Comparison of ENCODE assay signal across 10 cellular contexts in genomic region chr15:77067691-77068367, GRCh38. TPM values are rescaled to one million over a fixed set of nuclear protein-coding genes. Genes with fewer than 3 reads are reported as not detected.
DNase-seq lines count a peak whose midpoint lies in the region; ATAC-seq and TF ChIP-seq lines count a peak whose summit lies in the region.
"Had no signal": no experiment of that assay in that cellular context is flagged by ENCODE, and none has a peak within 500 bp of the region (broad histone marks: within the 10 kb centered on the region; RNA-seq: fewer than 3 reads in every experiment).

No MANE protein-coding gene starts in this region.

- no peak for TF ChIP-seq CTCF in SK-N-SH (IDR thresholded peaks at IDR 0.05)

- peaks cover 76% of the 10 kb centered on the region for H3K79me2 ChIP-seq in SK-N-SH (ENCODE audit: insufficient read depth)

- intact Hi-C loops in left colon (cut with DNase I, micrococcal nuclease), result no loop called here

- TF ChIP-seq RAD21 in SK-N-SH (IDR thresholded peaks at IDR 0.05; ENCODE audit: low read length), result no peak

- peaks cover 15% of the 10 kb centered on the region for H3F3A ChIP-seq in SK-N-SH (replicated peaks; ENCODE audit: insufficient read depth)

- WGBS in SK-N-SH (ENCODE audit: low lambda C conversion rate), result 81% methylated on average over 3 of the region's 3 CpGs

- ATAC-seq in SK-N-SH treated with all-trans-retinoic acid at 6 μM for 48 hours, result no peak
- ATAC-seq in left colon, result peak; percentile 57
- no peak for ATAC-seq in GM21576 (IDR thresholded peaks at IDR 0.05; ENCODE audit: unreplicated experiment)

- peaks cover 71% of the 10 kb centered on the region for H4K20me1 ChIP-seq in SK-N-SH (ENCODE audit: insufficient read depth)

- H3K27me3 ChIP-seq in SK-N-SH (ENCODE audit: insufficient read depth), result no peaks in the 10 kb centered on the region
- H3K27me3 ChIP-seq in SJSA1 (replicated peaks), result no peaks in the 10 kb centered on the region
- no peaks in the 10 kb centered on the region for H3K27me3 ChIP-seq in subcutaneous abdominal adipose tissue (ENCODE audit: control insufficient read depth in 5 of 5, insufficient read depth in 4 of 5, low read length in 5 of 5)

- no peak overlapping the region for H2AFZ ChIP-seq in SK-N-SH (ENCODE audit: low read depth)

- no peak for TF ChIP-seq EP300 in SK-N-SH (IDR thresholded peaks at IDR 0.05; ENCODE audit: borderline replicate concordance in 1 of 2, low read depth in 1 of 2, low read length in 1 of 2)

- H3K36me3 ChIP-seq in SK-N-SH (replicated peaks in 1 of 2; ENCODE audit: control insufficient read depth in 1 of 2, insufficient read depth in 2 of 2, low read length in 1 of 2) (peaks cover 15 to 16% of the 10 kb centered on the region in 2 experiments), SJSA1 (peaks cover 23% of the 10 kb centered on the region), subcutaneous abdominal adipose tissue (ENCODE audit: control insufficient read depth in 5 of 5, insufficient read depth in 5 of 5, low read length in 5 of 5) (no peaks in the 10 kb centered on the region)

- no peaks in the 10 kb centered on the region for H3K9me2 ChIP-seq in SK-N-SH

- no peak overlapping the region; the same call in 1 of the 2 replicates for H3K9ac ChIP-seq in SK-N-SH
- H3K9ac ChIP-seq in subcutaneous abdominal adipose tissue (ENCODE audit: low read length in 5 of 5), result peak overlapping the region in 3 of 5 donors; percentile 11 to 53 (median 15)

- POLR2A ChIA-PET in SK-N-SH (lab: Yijun Ruan, JAX), result interaction anchor here (0.8 to 1.3 kb wide), 2 partner anchors 9 to 12 kb away, joined by 3 read pairs; no protein-coding TSS in a partner anchor

- H3K4me3 ChIP-seq in SK-N-SH (ENCODE audit: low read depth in 2 of 2, low read length in 1 of 2) (no peak overlapping the region), SJSA1 (no peak overlapping the region), subcutaneous abdominal adipose tissue (ENCODE audit: low read depth in 1 of 5, low read length in 5 of 5) (peak overlapping the region in 1 of 5 donors; percentile 16)

- CTCF ChIA-PET in SK-N-SH (lab: Yijun Ruan, JAX), result interaction anchor here (1.8 kb wide), 1 partner anchor 475 kb away, joined by 6 read pairs; no protein-coding TSS in a partner anchor

- DNase-seq in SK-N-SH (no peak), SJSA1 (ENCODE audit: low read depth in 1 of 2, low spot score in 2 of 2) (no peak), left colon (peak; percentile 29 to 55), kidney tubule cell (ENCODE audit: low spot score) (no peak), SIG-M5 treated with dmso at 0.1 percent for 504 hours (lab: John Stamatoyannopoulos, UW; ENCODE audit: unreplicated experiment) (no peak)
- DNase-seq: NCI-H1105; stimulated activated CD4-positive, alpha-beta T cell treated with anti-CD3 and anti-CD28 coated beads, Interleukin-12 subunit alpha, Interleukin-12 subunit beta, amount 100 ng/mL, for 4 hours had no signal

- H3K4me1 ChIP-seq in SK-N-SH (ENCODE audit: control insufficient read depth in 1 of 2, insufficient read depth in 2 of 2, low read depth in 1 of 2, low read length in 1 of 2) (peaks cover 14 to 21% of the 10 kb centered on the region in 2 experiments; a peak in 3 of 4 replicates), SJSA1 (replicated peaks) (peaks cover 45% of the 10 kb centered on the region), subcutaneous abdominal adipose tissue (ENCODE audit: control insufficient read depth in 5 of 5, insufficient read depth in 5 of 5, low read length in 5 of 5) (peaks cover 5 to 72% (median 67%) of the 10 kb centered on the region in 5 donors)

- peak overlapping the region in 1 of 2 experiments; percentile 31; a peak in 3 of 4 replicates for H3K27ac ChIP-seq in SK-N-SH (ENCODE audit: low read depth in 2 of 2, low read length in 1 of 2)
- peak overlapping the region; percentile 44 for H3K27ac ChIP-seq in SJSA1
- H3K27ac ChIP-seq in subcutaneous abdominal adipose tissue (ENCODE audit: low read depth, low read length), result peak overlapping the region; percentile 99

- no peaks in the 10 kb centered on the region for H3K9me3 ChIP-seq in SK-N-SH
- H3K9me3 ChIP-seq in SJSA1 (replicated peaks), result no peaks in the 10 kb centered on the region
- H3K9me3 ChIP-seq in subcutaneous abdominal adipose tissue (ENCODE audit: control insufficient read depth in 5 of 5, low read length in 5 of 5), result no peaks in the 10 kb centered on the region

- peak overlapping the region; percentile 15; the same call in 1 of the 2 replicates for H3K4me2 ChIP-seq in SK-N-SH

TF ChIP-seq in SK-N-SH, 30 proteins besides CTCF, POLR2A, EP300 and RAD21:
- TF ChIP-seq YY1 (IDR thresholded peaks at IDR 0.05; ENCODE audit: low read depth), result no peak
- no peak for TF ChIP-seq EZH2phosphoT487 (IDR thresholded peaks at IDR 0.05; ENCODE audit: borderline replicate concordance, low read depth)
- no peak for TF ChIP-seq RFX5 (IDR thresholded peaks at IDR 0.05; ENCODE audit: low read length)
- TF ChIP-seq FOXJ3 (CRISPR knock-in tag; IDR thresholded peaks at IDR 0.05), result no peak
- no peak for TF ChIP-seq MAX (IDR thresholded peaks at IDR 0.05; ENCODE audit: low read depth)
- no peak for TF ChIP-seq NFIC (IDR thresholded peaks at IDR 0.05; ENCODE audit: borderline replicate concordance)
- no peak for TF ChIP-seq JUND (IDR thresholded peaks at IDR 0.05)
- no peak for TF ChIP-seq GATA2 (CRISPR knock-in tag; IDR thresholded peaks at IDR 0.05)
- no peak for TF ChIP-seq FOSL2 (IDR thresholded peaks at IDR 0.05; ENCODE audit: borderline replicate concordance, low read depth)

TF ChIP-seq in SK-N-SH treated with all-trans-retinoic acid at 6 μM for 48 hours, 23 proteins besides CTCF, POLR2A, EP300 and RAD21:
- TF ChIP-seq CSRNP3 (CRISPR knock-in tag; IDR thresholded peaks at IDR 0.05), result no peak
- no peak for TF ChIP-seq ESRRG (CRISPR knock-in tag; IDR thresholded peaks at IDR 0.05)
- no peak for TF ChIP-seq GLIS3 (CRISPR knock-in tag; IDR thresholded peaks at IDR 0.05)
- no peak for TF ChIP-seq ARNTL (CRISPR knock-in tag; IDR thresholded peaks at IDR 0.05; ENCODE audit: borderline replicate concordance, low read depth)
- TF ChIP-seq, protein P1, sequence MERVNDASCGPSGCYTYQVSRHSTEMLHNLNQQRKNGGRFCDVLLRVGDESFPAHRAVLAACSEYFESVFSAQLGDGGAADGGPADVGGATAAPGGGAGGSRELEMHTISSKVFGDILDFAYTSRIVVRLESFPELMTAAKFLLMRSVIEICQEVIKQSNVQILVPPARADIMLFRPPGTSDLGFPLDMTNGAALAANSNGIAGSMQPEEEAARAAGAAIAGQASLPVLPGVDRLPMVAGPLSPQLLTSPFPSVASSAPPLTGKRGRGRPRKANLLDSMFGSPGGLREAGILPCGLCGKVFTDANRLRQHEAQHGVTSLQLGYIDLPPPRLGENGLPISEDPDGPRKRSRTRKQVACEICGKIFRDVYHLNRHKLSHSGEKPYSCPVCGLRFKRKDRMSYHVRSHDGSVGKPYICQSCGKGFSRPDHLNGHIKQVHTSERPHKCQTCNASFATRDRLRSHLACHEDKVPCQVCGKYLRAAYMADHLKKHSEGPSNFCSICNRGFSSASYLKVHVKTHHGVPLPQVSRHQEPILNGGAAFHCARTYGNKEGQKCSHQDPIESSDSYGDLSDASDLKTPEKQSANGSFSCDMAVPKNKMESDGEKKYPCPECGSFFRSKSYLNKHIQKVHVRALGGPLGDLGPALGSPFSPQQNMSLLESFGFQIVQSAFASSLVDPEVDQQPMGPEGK (CRISPR knock-in tag; IDR thresholded peaks at IDR 0.05; ENCODE audit: borderline replicate concordance), result no peak
- TF ChIP-seq ISL1 (CRISPR knock-in tag; IDR thresholded peaks at IDR 0.05), result no peak; the same call in 1 of the 2 replicates
- no peak for TF ChIP-seq CSDC2 (CRISPR knock-in tag; IDR thresholded peaks at IDR 0.05)

RNA-seq across cellular contexts. Expression of gene TSPAN3, which starts 3.1 kb away (rescaled TPM):
- 409 and 600 TPM in 2 replicates for polyA plus RNA-seq in SK-N-SH (2012; rRNA removed)
- polyA plus RNA-seq in SK-N-SH (2012; cell fraction: cytosol; rRNA removed), result 514 and 573 TPM in 2 replicates
- polyA plus RNA-seq in SK-N-SH (2012; cell fraction: nucleus; rRNA removed), result 155 and 239 TPM in 2 replicates
- total RNA-seq in SJSA1 (2014; rRNA removed; shearing (Covaris generic)), result 331 and 341 TPM in 2 replicates
- total RNA-seq in left colon, result 100 to 1,000 TPM; 708 to 954 TPM

Comparison
In these comparisons a context has a peak if more than half of its experiments do, and no peak if none do; other contexts are left out.
1. DNase-seq: peak in left colon (2 of 2); none in SK-N-SH (single experiment), SJSA1 (0 of 2), kidney tubule cell (single experiment) and SIG-M5 treated with dmso at 0.1 percent for 504 hours (single experiment).